Comparison of ENCODE assay signal across 22 cellular contexts in the genomic region with DNA sequence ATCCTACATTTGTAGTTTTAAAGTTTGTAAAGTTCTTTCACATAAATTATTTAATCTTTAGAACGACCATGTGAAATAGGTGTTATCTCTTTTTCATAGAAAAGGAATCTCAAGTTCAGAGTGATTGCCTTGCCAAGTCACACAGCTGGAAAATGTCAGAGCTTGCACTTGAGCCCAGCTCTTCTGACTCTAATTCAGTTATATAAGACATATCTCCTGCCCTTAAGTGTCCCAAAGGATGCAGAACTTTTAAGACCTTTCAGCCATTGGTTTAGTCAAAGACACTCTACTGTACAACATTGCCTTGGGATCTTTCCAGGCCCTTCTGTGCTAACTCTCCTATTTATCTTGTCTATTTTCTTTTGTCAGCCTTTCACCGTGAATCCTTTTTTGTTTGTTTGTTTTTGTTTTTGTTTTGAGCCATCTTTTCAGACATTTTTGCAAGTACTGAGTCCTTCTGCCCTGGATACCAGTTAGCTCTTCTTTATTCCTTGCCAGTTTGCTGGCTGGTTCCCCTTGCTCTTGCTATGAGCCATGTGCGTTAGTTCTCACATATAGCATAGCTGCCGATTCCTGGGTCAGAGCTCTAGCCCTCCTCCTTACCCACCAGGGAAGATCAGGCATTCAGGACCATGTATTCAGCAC.
DNase-seq lines count a peak whose midpoint lies in the region; ATAC-seq, FAIRE-seq and TF ChIP-seq lines count a peak whose summit lies in the region.
"Had no signal": no experiment of that assay in that cellular context is flagged by ENCODE, and none has a peak within 500 bp of the region (broad histone marks: within the 10 kb centered on the region; RNA-seq: fewer than 3 reads in every experiment).

No MANE protein-coding gene starts in this region.

- in situ Hi-C loops in IMR-90 (cut with MboI; ENCODE audit: low sequenced_read_pairs), result no loop called here

- H3K36me3 ChIP-seq in IMR-90 (ENCODE audit: control insufficient read depth, insufficient read depth, low read length) (peaks cover 2% of the 10 kb centered on the region; the same call in 1 of the 2 replicates), H1 (ENCODE audit: control insufficient read depth in 2 of 4, insufficient read depth in 4 of 4, low read length in 3 of 4) (no peaks in the 10 kb centered on the region), left ventricle myocardium inferior (peaks cover 2% of the 10 kb centered on the region)
- H3K36me3 ChIP-seq: WERI-Rb-1 had no signal

- TF ChIP-seq EP300 in H1 (IDR thresholded peaks at IDR 0.05; ENCODE audit: borderline replicate concordance in 1 of 2, low read depth in 2 of 2, low read length in 2 of 2), result no peak

- no peak overlapping the region for H3K56ac ChIP-seq in IMR-90 (ENCODE audit: extremely low read depth, insufficient read depth, low read length)
- no peak overlapping the region for H3K56ac ChIP-seq in H1 (replicated peaks; ENCODE audit: insufficient read length, low read depth, low read length)

- H3K9me3 ChIP-seq in IMR-90 (ENCODE audit: control insufficient read depth, insufficient read depth, low read length) (no peaks in the 10 kb centered on the region), H1 (ENCODE audit: insufficient read depth in 2 of 2, low read depth in 1 of 2, low read length in 1 of 2) (no peaks in the 10 kb centered on the region), left ventricle myocardium inferior (replicated peaks) (no peaks in the 10 kb centered on the region)
- H3K9me3 ChIP-seq: Caco-2, SJSA1 had no signal

- H3K4me3 ChIP-seq in IMR-90 (ENCODE audit: insufficient read depth, low read depth, low read length) (no peak overlapping the region), H1 (ENCODE audit: extremely low read depth in 1 of 4, insufficient read depth in 2 of 4, low read depth in 3 of 4, low read length in 4 of 4) (no peak overlapping the region), left ventricle myocardium inferior (peak overlapping the region; percentile 13), foreskin fibroblast (ENCODE audit: low read depth in 1 of 2, low read length in 2 of 2) (no peak overlapping the region)
- H3K4me3 ChIP-seq: hepatocyte, SJSA1, skin epidermis had no signal

- TF ChIP-seq RAD21 in IMR-90 (IDR thresholded peaks at IDR 0.05; ENCODE audit: low read length) (no peak), H1 (IDR thresholded peaks at IDR 0.05 in 1 of 2, conservative IDR thresholded peaks at IDR 0.05 in 1 of 2; ENCODE audit: low read depth in 2 of 2, low read length in 2 of 2) (no peak)

- H3K27me3 ChIP-seq in IMR-90 (ENCODE audit: control insufficient read depth, insufficient read depth, low read length) (no peaks in the 10 kb centered on the region), H1 (replicated peaks in 1 of 4; ENCODE audit: control insufficient read depth in 3 of 4, extremely low read depth in 1 of 4, insufficient read depth in 3 of 4, low read length in 3 of 4) (peaks cover 0 to 1% (median 0%) of the 10 kb centered on the region in 4 experiments; a peak in 1 of 7 replicates), left ventricle myocardium inferior (ENCODE audit: low read depth) (no peaks in the 10 kb centered on the region)
- H3K27me3 ChIP-seq: hepatocyte, SJSA1 had no signal

- no peak for TF ChIP-seq POLR2A in IMR-90 (IDR thresholded peaks at IDR 0.05; ENCODE audit: low read depth, low read length)
- TF ChIP-seq POLR2A in H1 (IDR thresholded peaks at IDR 0.05; ENCODE audit: control extremely low read depth in 1 of 2, low read depth in 2 of 2, low read length in 2 of 2), result no peak

- no peak overlapping the region for H2BK5ac ChIP-seq in IMR-90 (ENCODE audit: low read depth, low read length, poor library complexity, severe bottlenecking)
- H2BK5ac ChIP-seq in H1 (ENCODE audit: low read depth, low read length), result no peak overlapping the region

- POLR2A ChIA-PET in IMR-90 (lab: Charles Lee; ENCODE audit: unreplicated experiment), result no interaction called here
- POLR2A ChIA-PET in H1 (lab: Charles Lee; ENCODE audit: partially characterized antibody), result interaction anchor here (0.7 to 1.1 kb wide), 2 partner anchors 11 kb away, joined by 3 read pairs; no protein-coding TSS in a partner anchor

- H4K91ac ChIP-seq in IMR-90 (ENCODE audit: insufficient read depth, low read depth, low read length) (no peak overlapping the region), H1 (replicated peaks; ENCODE audit: insufficient read length, low read length) (peak overlapping the region; percentile 29)

- intact Hi-C loops in IMR-90 (cut with micrococcal nuclease) (no loop called here), left ventricle myocardium inferior (cut with micrococcal nuclease) (no loop called here), sciatic nerve (cut with DNase I) (no loop called here)

- H2AK9ac ChIP-seq in IMR-90 (replicated peaks; ENCODE audit: low read depth, low read length, poor library complexity), result no peak overlapping the region

- H3K79me2 ChIP-seq in H1 (ENCODE audit: control insufficient read depth in 1 of 2, insufficient read depth in 2 of 2, low read length in 2 of 2), result no peaks in the 10 kb centered on the region
- H3K79me2 ChIP-seq: hepatocyte had no signal

- no peak overlapping the region for H4K8ac ChIP-seq in IMR-90 (ENCODE audit: low read depth in 2 of 2, low read length in 2 of 2)
- no peak overlapping the region for H4K8ac ChIP-seq in H1 (ENCODE audit: extremely low read depth, insufficient read depth, low read length)

- CTCF ChIA-PET in IMR-90 (lab: Yijun Ruan, JAX), result no interaction called here
- CTCF ChIA-PET in H1 (lab: Charles Lee; ENCODE audit: partially characterized antibody), result no interaction called here

- no peak overlapping the region for H3K18ac ChIP-seq in IMR-90 (ENCODE audit: low read depth, low read length)
- no peak overlapping the region for H3K18ac ChIP-seq in H1 (ENCODE audit: extremely low read depth, low read length)

- no peak overlapping the region for H2BK120ac ChIP-seq in IMR-90 (ENCODE audit: low read depth, low read length)
- H2BK120ac ChIP-seq in H1 (replicated peaks; ENCODE audit: low read depth, low read length), result no peak overlapping the region

- no peak overlapping the region for H3K4ac ChIP-seq in IMR-90 (ENCODE audit: low read depth, low read length)
- no peak overlapping the region for H3K4ac ChIP-seq in H1 (replicated peaks; ENCODE audit: insufficient read length, low read depth, low read length)

- H4K20me1 ChIP-seq in IMR-90 (ENCODE audit: insufficient read depth, low read length), result no peaks in the 10 kb centered on the region
- no peaks in the 10 kb centered on the region for H4K20me1 ChIP-seq in H1 (replicated peaks in 1 of 2; ENCODE audit: control insufficient read depth in 1 of 2, insufficient read depth in 2 of 2, low read length in 2 of 2)

- H2BK12ac ChIP-seq in H1 (ENCODE audit: low read depth, low read length), result no peak overlapping the region

- H2AFZ ChIP-seq in IMR-90 (replicated peaks; ENCODE audit: low read length, poor library complexity) (no peak overlapping the region), H1 (ENCODE audit: low read length) (no peak overlapping the region)
- H2AFZ ChIP-seq: hepatocyte had no signal

- H2BK20ac ChIP-seq in IMR-90 (ENCODE audit: low read depth, low read length) (no peak overlapping the region), H1 (ENCODE audit: low read length) (no peak overlapping the region)

- no peaks in the 10 kb centered on the region; the same call in 1 of the 2 replicates for H3K23me2 ChIP-seq in H1 (ENCODE audit: low read depth, low read length)

- dilution Hi-C loops in IMR-90 (cut with HindIII; ENCODE audit: low sequenced_read_pairs, unreplicated experiment), result no loop called here

- no peak overlapping the region for H4K5ac ChIP-seq in IMR-90 (ENCODE audit: low read depth, low read length)
- H4K5ac ChIP-seq in H1 (ENCODE audit: insufficient read length, low read depth, low read length), result no peak overlapping the region

- DNase-seq in IMR-90 (peak; percentile 19), H1 (ENCODE audit: low read depth in 1 of 2, low spot score in 2 of 2) (no peak), left ventricle myocardium inferior (peak; percentile 45), sciatic nerve (ENCODE audit: low spot score) (no peak), foreskin fibroblast (no peak), Ammon's horn (ENCODE audit: low spot score) (no peak)
- no peak for DNase-seq in stimulated activated naive CD8-positive, alpha-beta T cell treated with anti-CD3 and anti-CD28 coated beads, Interleukin-15, Interleukin-2, amounts not matched to agents 100 U/mL and 50 U/mL, for 24 hours
- DNase-seq: activated effector memory CD4-positive, alpha-beta T cell treated with anti-CD3 and anti-CD28 coated beads, Interleukin-2, amount 50 U/mL, for 16 hours; Caco-2; central memory CD4-positive, alpha-beta T cell; natural killer cell; NCI-H1105; NCI-H2081 treated with DMSO at 0.1 percent for 48 hours; stimulated activated naive CD8-positive, alpha-beta T cell treated with anti-CD3 and anti-CD28 coated beads, Interleukin-15, amount 100 ng/mL, for 72 hours; trophoblast cell; WERI-Rb-1 had no signal

- no peaks in the 10 kb centered on the region for H3K9me1 ChIP-seq in IMR-90 (ENCODE audit: insufficient read depth, low read length)

- H3K23ac ChIP-seq in IMR-90 (ENCODE audit: low read depth, low read length), result no peak overlapping the region
- no peak overlapping the region for H3K23ac ChIP-seq in H1 (ENCODE audit: insufficient read length)

- FAIRE-seq in H1 (lab: Jason Lieb, UNC), result peak; percentile 66
- FAIRE-seq: keratinocyte had no signal

- no peaks in the 10 kb centered on the region for H3K4me1 ChIP-seq in IMR-90 (ENCODE audit: control insufficient read depth, insufficient read depth, low read length)
- H3K4me1 ChIP-seq in H1 (replicated peaks in 1 of 4; ENCODE audit: control insufficient read depth in 3 of 4, insufficient read depth in 4 of 4, low read length in 3 of 4), result peaks cover 0 to 3% (median under 1%) of the 10 kb centered on the region in 4 experiments; a peak in 1 of 7 replicates
- H3K4me1 ChIP-seq in left ventricle myocardium inferior, result peaks cover 66% of the 10 kb centered on the region
- H3K4me1 ChIP-seq: SJSA1 had no signal

- no peak for ATAC-seq in IMR-90 (ENCODE audit: low read depth)
- ATAC-seq in sciatic nerve, result peak; percentile 67
- ATAC-seq in GM21381 (IDR thresholded peaks at IDR 0.05; ENCODE audit: unreplicated experiment), result no peak
- ATAC-seq in stimulated activated naive CD8-positive, alpha-beta T cell treated with anti-CD3 and anti-CD28 coated beads, Interleukin-15, Interleukin-2, amounts not matched to agents 100 U/mL and 50 U/mL, for 24 hours, result no peak
- ATAC-seq: natural killer cell; Panc1; stimulated activated naive CD8-positive, alpha-beta T cell treated with anti-CD3 and anti-CD28 coated beads, Interleukin-15, amount 100 ng/mL, for 72 hours had no signal

- no peak overlapping the region for H3K14ac ChIP-seq in IMR-90 (replicated peaks; ENCODE audit: low read depth, low read length)
- no peak overlapping the region for H3K14ac ChIP-seq in H1 (ENCODE audit: insufficient read length)

- H3K79me1 ChIP-seq in IMR-90 (ENCODE audit: low read depth in 1 of 2, low read length in 2 of 2), result no peaks in the 10 kb centered on the region; a peak in 1 of 4 replicates
- no peaks in the 10 kb centered on the region for H3K79me1 ChIP-seq in H1 (ENCODE audit: low read depth, low read length)

- H3K9ac ChIP-seq in IMR-90 (ENCODE audit: low read depth, low read length), result no peak overlapping the region
- no peak overlapping the region for H3K9ac ChIP-seq in H1 (replicated peaks in 1 of 4; ENCODE audit: extremely low read depth in 1 of 4, low read depth in 3 of 4, low read length in 3 of 4)

- H3K27ac ChIP-seq in IMR-90 (ENCODE audit: insufficient read depth, low read length), result no peak overlapping the region
- no peak overlapping the region for H3K27ac ChIP-seq in H1 (ENCODE audit: low read depth, low read length)
- H3K27ac ChIP-seq in left ventricle myocardium inferior (replicated peaks), result peak overlapping the region; percentile 78
- H3K27ac ChIP-seq: hepatocyte, SJSA1, WERI-Rb-1 had no signal

- no peak for TF ChIP-seq CTCF in IMR-90 (conservative IDR thresholded peaks at IDR 0.05; ENCODE audit: low read depth, low read length)
- TF ChIP-seq CTCF in H1 (IDR thresholded peaks at IDR 0.05; ENCODE audit: control extremely low read depth in 1 of 3, insufficient read depth in 1 of 3, low read depth in 1 of 3, low read length in 3 of 3), result no peak
- TF ChIP-seq CTCF in left ventricle myocardium inferior (IDR thresholded peaks at IDR 0.05; ENCODE audit: borderline replicate concordance), result no peak
- TF ChIP-seq CTCF in foreskin fibroblast (IDR thresholded peaks at IDR 0.05; ENCODE audit: low read depth, low read length), result no peak

- no peak overlapping the region for H3K4me2 ChIP-seq in IMR-90 (ENCODE audit: low read depth, low read length)
- no peak overlapping the region for H3K4me2 ChIP-seq in H1 (ENCODE audit: insufficient read depth in 1 of 2, low read depth in 2 of 2, low read length in 2 of 2)
- H3K4me2 ChIP-seq: hepatocyte had no signal

- no peak overlapping the region for H2AK5ac ChIP-seq in IMR-90 (ENCODE audit: low read depth, low read length)
- H2AK5ac ChIP-seq in H1 (ENCODE audit: low read depth, low read length), result no peak overlapping the region

- H2BK15ac ChIP-seq in IMR-90 (ENCODE audit: low read depth, low read length) (no peak overlapping the region), H1 (ENCODE audit: low read length) (no peak overlapping the region)

- no TSS peak for BruUV-seq in IMR-90 (replicated peaks; lab: Mats Ljungman, UMichigan)

- 100% methylated on average over 1 of the region's 4 CpGs; no CpG with 5 or more reads in 1 of the 2 experiments for WGBS in IMR-90 (ENCODE audit: extremely low coverage in 2 of 2, insufficient read length in 1 of 2), 2 experiments
- 86% methylated on average over 4 of the region's 4 CpGs; no CpG with 5 or more reads in 1 of the 2 experiments for WGBS in H1 (ENCODE audit: extremely low coverage in 1 of 2, insufficient coverage in 1 of 2, insufficient read length in 1 of 2, insufficient replicate concordance in 2 of 2, low coverage in 1 of 2, low lambda C conversion rate in 2 of 2, missing lambda C conversion rate in 1 of 2), 2 experiments

Comparison
In these comparisons a context has a peak if more than half of its experiments do, and no peak if none do; other contexts are left out.
1. DNase-seq: peak in IMR-90 (single experiment) and left ventricle myocardium inferior (single experiment); none in H1 (0 of 2), sciatic nerve (single experiment), foreskin fibroblast (0 of 2), Ammon's horn (single experiment) and stimulated activated naive CD8-positive, alpha-beta T cell treated with anti-CD3 and anti-CD28 coated beads, Interleukin-15, Interleukin-2, amounts not matched to agents 100 U/mL and 50 U/mL, for 24 hours (single experiment).